13 cellular contexts compared by ENCODE assay signal in the genomic region with DNA sequence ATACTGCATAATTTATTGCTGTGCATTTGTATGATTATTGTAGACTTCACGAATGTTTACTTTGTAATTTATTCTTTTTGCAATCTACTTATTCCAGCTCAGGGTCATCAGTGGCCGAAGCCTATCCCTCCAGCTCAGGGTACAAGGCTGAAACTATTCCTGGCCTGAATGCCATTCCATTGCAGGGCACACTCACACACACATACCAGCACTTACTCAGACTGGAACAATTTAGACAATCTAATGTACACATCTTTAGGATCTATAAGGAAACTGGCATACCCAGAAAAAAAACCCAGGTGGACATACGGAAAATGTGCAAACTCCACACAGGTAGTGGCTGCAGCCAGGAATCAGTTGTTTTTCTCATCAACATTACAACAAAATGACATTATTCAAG. TPM values are rescaled to one million over a fixed set of nuclear protein-coding genes. Genes with fewer than 3 reads are reported as not detected.
DNase-seq lines count a peak whose midpoint lies in the region; ATAC-seq and TF ChIP-seq lines count a peak whose summit lies in the region.
"Had no signal": no experiment of that assay in that cellular context is flagged by ENCODE, and none has a peak within 500 bp of the region (broad histone marks: within the 10 kb centered on the region; RNA-seq: fewer than 3 reads in every experiment).

No MANE protein-coding gene starts in this region.

- H3K9me3 ChIP-seq in CD4-positive, CD25-positive, alpha-beta regulatory T cell (ENCODE audit: control insufficient read depth in 2 of 2, low read length in 2 of 2) = no peaks in the 10 kb centered on the region
- no peaks in the 10 kb centered on the region for H3K9me3 ChIP-seq in CD4-positive, alpha-beta T cell (ENCODE audit: control insufficient read depth, low read length)
- no peaks in the 10 kb centered on the region for H3K9me3 ChIP-seq in endodermal cell (ENCODE audit: control insufficient read depth, low read length)
- H3K9me3 ChIP-seq in trophoblast cell (ENCODE audit: insufficient read depth, low read depth, low read length) = no peaks in the 10 kb centered on the region
- no peaks in the 10 kb centered on the region for H3K9me3 ChIP-seq in MG63
- H3K9me3 ChIP-seq: A549, BE2C had no signal

- H3K4me1 Mint-ChIP-seq in CD4-positive, CD25-positive, alpha-beta regulatory T cell = peaks cover 25 to 34% (median 31%) of the 10 kb centered on the region in 4 donors
- H3K4me1 Mint-ChIP-seq in CD4-positive, alpha-beta T cell (ENCODE audit: low read depth) = peaks cover 32% of the 10 kb centered on the region
- no peaks in the 10 kb centered on the region for H3K4me1 Mint-ChIP-seq in endodermal cell
- no peaks in the 10 kb centered on the region for H3K4me1 Mint-ChIP-seq in glutamatergic neuron (ENCODE audit: low read depth, unreplicated experiment)

- no peak overlapping the region for H2AFZ ChIP-seq in trophoblast cell (ENCODE audit: insufficient read depth, low read length, poor library complexity)

- H3K4me3 Mint-ChIP-seq in CD4-positive, CD25-positive, alpha-beta regulatory T cell = no peak overlapping the region
- no peak overlapping the region for H3K4me3 Mint-ChIP-seq in CD4-positive, alpha-beta T cell
- H3K4me3 Mint-ChIP-seq in endodermal cell (no peak overlapping the region), glutamatergic neuron (ENCODE audit: unreplicated experiment) (no peak overlapping the region)

- TF ChIP-seq CTCF in CD4-positive, alpha-beta T cell (IDR thresholded peaks at IDR 0.05) = no peak
- TF ChIP-seq CTCF in endodermal cell (conservative IDR thresholded peaks at IDR 0.05) = no peak
- TF ChIP-seq CTCF in glutamatergic neuron (IDR thresholded peaks at IDR 0.05; ENCODE audit: partially characterized antibody, unreplicated experiment) = no peak

- H3K36me3 ChIP-seq in CD4-positive, CD25-positive, alpha-beta regulatory T cell (ENCODE audit: control insufficient read depth, insufficient read depth, low read length) = peaks cover 4% of the 10 kb centered on the region
- H3K36me3 ChIP-seq in endodermal cell (ENCODE audit: control insufficient read depth, insufficient read depth, low read length) (no peaks in the 10 kb centered on the region), trophoblast cell (ENCODE audit: control insufficient read depth in 1 of 2, insufficient read depth in 2 of 2, low read length in 2 of 2) (peaks cover 0 to 1% of the 10 kb centered on the region in 2 experiments), MG63 (peaks cover 17% of the 10 kb centered on the region)
- H3K36me3 ChIP-seq: BE2C had no signal

- no peak overlapping the region for H2BK5ac ChIP-seq in trophoblast cell (ENCODE audit: low read depth, low read length, poor library complexity)

- H3K4me2 ChIP-seq in trophoblast cell (ENCODE audit: low read length) = no peak overlapping the region
- H3K4me2 ChIP-seq: A549 had no signal

- no peak overlapping the region for H4K12ac ChIP-seq in trophoblast cell (ENCODE audit: low read depth, low read length)

- H2BK120ac ChIP-seq in trophoblast cell (ENCODE audit: insufficient read depth, low read length, poor library complexity) = no peak overlapping the region

- H4K8ac ChIP-seq in trophoblast cell (ENCODE audit: low read depth, low read length) = no peak overlapping the region

- no peak for ATAC-seq in CD4-positive, CD25-positive, alpha-beta regulatory T cell (ENCODE audit: low read depth in 2 of 2)
- no peak for ATAC-seq in CD4-positive, alpha-beta T cell (ENCODE audit: poor library complexity)
- ATAC-seq: A549 had no signal

- CTCF ChIA-PET in CD4-positive, alpha-beta T cell (lab: Charles Lee) = interaction anchor here (9.5 kb wide), 1 partner anchor 35 kb away, joined by 57 read pairs; a partner anchor contains a TSS

- H2BK12ac ChIP-seq in trophoblast cell (ENCODE audit: low read length) = no peak overlapping the region

- no peak overlapping the region for H4K91ac ChIP-seq in trophoblast cell (ENCODE audit: low read depth, low read length)

- POLR2A ChIA-PET in CD4-positive, alpha-beta T cell (lab: Charles Lee) = interaction anchor here (1.0 kb wide), 1 partner anchor 35 kb away, joined by 3 read pairs; a partner anchor contains a TSS

- no peak for DNase-seq in CD4-positive, CD25-positive, alpha-beta regulatory T cell
- no peak for DNase-seq in CD4-positive, alpha-beta T cell
- DNase-seq in endodermal cell (no peak), trophoblast cell (peak; percentile 2 to 56), MG63 (no peak), glutamatergic neuron (no peak)
- DNase-seq in activated CD4-positive, CD25-positive, alpha-beta regulatory T cell (lab: John Stamatoyannopoulos, UW) = no peak
- DNase-seq: BE2C, DMS 273 treated with DMSO at 0.1 percent for 48 hours, HCEC 1CT had no signal

- H3K18ac ChIP-seq in trophoblast cell (ENCODE audit: low read length) = no peak overlapping the region

- 92% methylated on average over 3 of the region's 3 CpGs; no CpG with 5 or more reads in 1 of the 2 experiments for WGBS in endodermal cell (ENCODE audit: insufficient coverage in 1 of 2, insufficient read length in 1 of 2), 2 experiments
- WGBS in trophoblast cell (ENCODE audit: extremely low coverage, insufficient coverage, insufficient read length) = no CpG with 5 or more reads among the region's 3 CpGs

- no peaks in the 10 kb centered on the region for H3K79me1 ChIP-seq in trophoblast cell (ENCODE audit: low read length)

- no peaks in the 10 kb centered on the region for H3K79me2 ChIP-seq in trophoblast cell (ENCODE audit: control insufficient read depth, insufficient read depth, low read length, poor library complexity)

- H3K14ac ChIP-seq in trophoblast cell (ENCODE audit: low read length) = no peak overlapping the region

- no peak overlapping the region for H3K23ac ChIP-seq in trophoblast cell (ENCODE audit: low read length)

- H2AK5ac ChIP-seq in trophoblast cell (ENCODE audit: low read length) = no peak overlapping the region

- H3K27me3 ChIP-seq in CD4-positive, CD25-positive, alpha-beta regulatory T cell (ENCODE audit: control insufficient read depth, insufficient read depth, low read length) = no peaks in the 10 kb centered on the region
- no peaks in the 10 kb centered on the region for H3K27me3 ChIP-seq in CD4-positive, alpha-beta T cell (ENCODE audit: control insufficient read depth, insufficient read depth, low read length)
- H3K27me3 ChIP-seq in endodermal cell (ENCODE audit: control insufficient read depth, insufficient read depth, low read length, poor library complexity, severe bottlenecking) (no peaks in the 10 kb centered on the region), trophoblast cell (ENCODE audit: insufficient read depth, low read length) (no peaks in the 10 kb centered on the region), MG63 (no peaks in the 10 kb centered on the region)
- H3K27me3 ChIP-seq: BE2C had no signal

- H3K9ac ChIP-seq in endodermal cell (ENCODE audit: extremely low read depth, low read length, poor library complexity, severe bottlenecking) (no peak overlapping the region), trophoblast cell (ENCODE audit: low read length) (no peak overlapping the region)

- no peak overlapping the region for H3K4me3 ChIP-seq in CD4-positive, CD25-positive, alpha-beta regulatory T cell (ENCODE audit: low read depth, low read length)
- H3K4me3 ChIP-seq in endodermal cell (ENCODE audit: low read length) (no peak overlapping the region), trophoblast cell (ENCODE audit: low read depth, low read length) (no peak overlapping the region), MG63 (no peak overlapping the region)
- H3K4me3 ChIP-seq: A549 had no signal

- no peak overlapping the region for H3K4ac ChIP-seq in trophoblast cell (ENCODE audit: low read depth, low read length)

- H3K4me1 ChIP-seq in CD4-positive, CD25-positive, alpha-beta regulatory T cell (ENCODE audit: control insufficient read depth, insufficient read depth, low read length, poor library complexity, severe bottlenecking) = peaks cover 11% of the 10 kb centered on the region
- H3K4me1 ChIP-seq in endodermal cell (ENCODE audit: control insufficient read depth, insufficient read depth, low read length) = no peaks in the 10 kb centered on the region
- H3K4me1 ChIP-seq in trophoblast cell (ENCODE audit: control insufficient read depth in 1 of 2, insufficient read depth in 2 of 2, low read length in 2 of 2) = no peaks in the 10 kb centered on the region
- H3K4me1 ChIP-seq: BE2C had no signal

- H3K9me3 Mint-ChIP-seq in CD4-positive, CD25-positive, alpha-beta regulatory T cell = no peaks in the 10 kb centered on the region
- H3K9me3 Mint-ChIP-seq in CD4-positive, alpha-beta T cell = no peaks in the 10 kb centered on the region
- H3K9me3 Mint-ChIP-seq in endodermal cell = no peaks in the 10 kb centered on the region
- no peaks in the 10 kb centered on the region for H3K9me3 Mint-ChIP-seq in glutamatergic neuron (ENCODE audit: unreplicated experiment)

- H3K27me3 Mint-ChIP-seq in CD4-positive, CD25-positive, alpha-beta regulatory T cell = no peaks in the 10 kb centered on the region
- H3K27me3 Mint-ChIP-seq in CD4-positive, alpha-beta T cell = no peaks in the 10 kb centered on the region
- H3K27me3 Mint-ChIP-seq in endodermal cell (ENCODE audit: insufficient read depth) (no peaks in the 10 kb centered on the region), glutamatergic neuron (ENCODE audit: unreplicated experiment) (no peaks in the 10 kb centered on the region)

- no peaks in the 10 kb centered on the region for H3K36me3 Mint-ChIP-seq in CD4-positive, CD25-positive, alpha-beta regulatory T cell
- peaks cover 32% of the 10 kb centered on the region for H3K36me3 Mint-ChIP-seq in CD4-positive, alpha-beta T cell (ENCODE audit: low read depth)
- H3K36me3 Mint-ChIP-seq in endodermal cell (ENCODE audit: low read depth) = peaks cover 8% of the 10 kb centered on the region
- no peaks in the 10 kb centered on the region for H3K36me3 Mint-ChIP-seq in glutamatergic neuron (ENCODE audit: unreplicated experiment)

- H3K27ac Mint-ChIP-seq in CD4-positive, CD25-positive, alpha-beta regulatory T cell = peak overlapping the region; percentile 38 to 76 (median 69)
- H3K27ac Mint-ChIP-seq in CD4-positive, alpha-beta T cell = peak overlapping the region; percentile 24
- H3K27ac Mint-ChIP-seq in endodermal cell (peak overlapping the region; percentile 48), glutamatergic neuron (ENCODE audit: unreplicated experiment) (no peak overlapping the region)

- intact Hi-C loops in CD4-positive, alpha-beta T cell (cut with DNase I, micrococcal nuclease) = no loop called here

- H3K27ac ChIP-seq in CD4-positive, CD25-positive, alpha-beta regulatory T cell (ENCODE audit: insufficient read depth, low read length, poor library complexity, severe bottlenecking) = no peak overlapping the region
- H3K27ac ChIP-seq in CD4-positive, alpha-beta T cell (ENCODE audit: low read depth, low read length) = no peak overlapping the region
- H3K27ac ChIP-seq in endodermal cell (ENCODE audit: low read depth, low read length) (no peak overlapping the region), trophoblast cell (ENCODE audit: low read depth, low read length) (no peak overlapping the region)
- H3K27ac ChIP-seq: A549, C4-2B, HL-60 had no signal

RNA-seq across cellular contexts. Expression of a gene that starts 34.6 kb away (rescaled TPM):
- 45.0 TPM for total RNA-seq in CD4-positive, CD25-positive, alpha-beta regulatory T cell
- 10 to 100 TPM; 23.7 to 37.0 (median 28.2) TPM for polyA plus RNA-seq in CD4-positive, CD25-positive, alpha-beta regulatory T cell
- total RNA-seq in CD4-positive, alpha-beta T cell = 10 to 100 TPM; 24.2 to 24.3 TPM
- total RNA-seq in endodermal cell (10 to 100 TPM; 13.7 to 21.5 TPM), glutamatergic neuron (ENCODE audit: unreplicated experiment) (13.3 TPM)
- polyA plus RNA-seq in endodermal cell (2013, experiment 1 of 2) = 20.9 TPM
- polyA plus RNA-seq in endodermal cell (2013, experiment 2 of 2) = 17.0 TPM
- 21.9 and 23.3 TPM in 2 replicates for polyA plus RNA-seq in trophoblast cell (2013)
- total RNA-seq in MG63 (2014; rRNA removed; shearing (Covaris generic); ENCODE audit: low replicate concordance) = 16.0 and 18.5 TPM in 2 replicates

Comparison
In these comparisons a context has a peak if more than half of its experiments do, and no peak if none do; other contexts are left out.
1. DNase-seq: peak in trophoblast cell (2 of 2); none in CD4-positive, CD25-positive, alpha-beta regulatory T cell (0 of 3), CD4-positive, alpha-beta T cell (0 of 10), endodermal cell (single experiment), activated CD4-positive, CD25-positive, alpha-beta regulatory T cell (0 of 4), MG63 (single experiment) and glutamatergic neuron (single experiment).